Comparison of ENCODE assay signal across 19 cellular contexts in genomic region chr3:187949093-187949820, GRCh38.
A peak's percentile ranks its signal among the peaks of the same experiment; 100 is the strongest.
DNase-seq lines count a peak whose midpoint lies in the region; ATAC-seq and TF ChIP-seq lines count a peak whose summit lies in the region.
"Had no signal": no experiment of that assay in that cellular context is flagged by ENCODE, and none has a peak within 500 bp of the region (broad histone marks: within the 10 kb centered on the region; RNA-seq: fewer than 3 reads in every experiment).

No MANE protein-coding gene starts in this region.

- H3K9me3 ChIP-seq in BLaER1 treated with 17β-estradiol and CSF1 and Interleukin-3, amounts not matched to agents 10 nM and 100 nM (replicated peaks in 1 of 11): peaks cover 0 to 9% (median 0%) of the 10 kb centered on the region in 11 experiments; a peak in 3 of 22 replicates
- H3K9me3 ChIP-seq in DND-41 (ENCODE audit: insufficient read depth, low read length, severe bottlenecking) (no peaks in the 10 kb centered on the region), right cardiac atrium (ENCODE audit: control insufficient read depth, low read length) (no peaks in the 10 kb centered on the region)

- H3K27ac ChIP-seq in BLaER1 treated with 17β-estradiol and CSF1 and Interleukin-3, amounts not matched to agents 10 nM and 100 nM: peak overlapping the region in 5 of 11 experiments; percentile 3 to 40 (median 29); a peak in 7 of 22 replicates
- H3K27ac ChIP-seq in DND-41 (ENCODE audit: low read length) (no peak overlapping the region), right cardiac atrium (ENCODE audit: low read length) (peak overlapping the region; percentile 90)

- H3K9me3 Mint-ChIP-seq in T-cell: no peaks in the 10 kb centered on the region

- H3K27ac Mint-ChIP-seq in T-cell: no peak overlapping the region

- TF ChIP-seq POLR2A in Raji (IDR thresholded peaks at IDR 0.05; ENCODE audit: insufficient read depth, low read depth, low read length): peak; percentile 26; the same call in 1 of the 2 replicates

- peak overlapping the region in 1 of 10 experiments; percentile 24; a peak in 1 of 20 replicates for H3K4me3 ChIP-seq in BLaER1 treated with 17β-estradiol and CSF1 and Interleukin-3, amounts not matched to agents 10 nM and 100 nM
- H3K4me3 ChIP-seq in DND-41 (ENCODE audit: low read depth in 1 of 2, low read length in 2 of 2) (no peak overlapping the region), right cardiac atrium (ENCODE audit: low read length) (no peak overlapping the region)
- H3K4me3 ChIP-seq: K562 had no signal

- H3K27me3 Mint-ChIP-seq in T-cell: no peaks in the 10 kb centered on the region

- DNase-seq in DND-41 (no peak), right cardiac atrium (no peak), T-cell (no peak), AG08396 (ENCODE audit: low spot score) (no peak), NCI-H2227 (lab: John Stamatoyannopoulos, UW; ENCODE audit: unreplicated experiment) (no peak)
- DNase-seq: H7, NCI-H1105 treated with DMSO at 0.1 percent for 48 hours, NCI-H2081, NCI-H2171 treated with DMSO at 0.1 percent for 48 hours, NCI-H446 treated with DMSO at 0.1 percent for 48 hours, NCI-H526 treated with DMSO at 0.1 percent for 48 hours, PC-3, T-helper 1 cell had no signal

- H3K4me1 ChIP-seq in BLaER1 treated with 17β-estradiol and CSF1 and Interleukin-3, amounts not matched to agents 10 nM and 100 nM: peaks cover 57 to 100% (median 99%) of the 10 kb centered on the region in 10 experiments
- H3K4me1 ChIP-seq in DND-41 (ENCODE audit: insufficient read depth, low read length) (peaks cover 8% of the 10 kb centered on the region), right cardiac atrium (ENCODE audit: control insufficient read depth, insufficient read depth, low read length) (no peaks in the 10 kb centered on the region)

- H3K36me3 ChIP-seq in BLaER1 treated with 17β-estradiol and CSF1 and Interleukin-3, amounts not matched to agents 10 nM and 100 nM: no peaks in the 10 kb centered on the region
- no peaks in the 10 kb centered on the region for H3K36me3 ChIP-seq in DND-41 (ENCODE audit: insufficient read depth, low read length)

- intact Hi-C loops in right cardiac atrium (cut with DNase I): loop anchor here in 1 of 4 donors (5.0 kb wide), 1 partner anchor 202 kb away; the partner anchor contains the start of gene BCL6

- H3K9ac ChIP-seq in BLaER1 treated with 17β-estradiol and CSF1 and Interleukin-3, amounts not matched to agents 10 nM and 100 nM: peak overlapping the region in 2 of 11 experiments; percentile 10 to 48; a peak in 3 of 22 replicates
- no peak overlapping the region for H3K9ac ChIP-seq in DND-41 (ENCODE audit: low read depth, low read length)

- no peaks in the 10 kb centered on the region for H3K79me2 ChIP-seq in DND-41 (ENCODE audit: insufficient read depth, low read length)

- H3K27me3 ChIP-seq in BLaER1 treated with 17β-estradiol and CSF1 and Interleukin-3, amounts not matched to agents 10 nM and 100 nM: no peaks in the 10 kb centered on the region
- H3K27me3 ChIP-seq in DND-41 (ENCODE audit: insufficient read depth, low read length, poor library complexity) (no peaks in the 10 kb centered on the region), right cardiac atrium (ENCODE audit: control insufficient read depth, insufficient read depth) (no peaks in the 10 kb centered on the region)

- POLR2A ChIA-PET in T-cell (lab: Charles Lee): interaction anchor here in 1 of 2 donors (0.6 kb wide), 1 partner anchor 212 kb away, joined by 6 read pairs; no protein-coding TSS in a partner anchor

- no peak for TF ChIP-seq CTCF in DND-41 (IDR thresholded peaks at IDR 0.05; ENCODE audit: borderline replicate concordance, extremely low read depth, low read length, poor library complexity, severe bottlenecking)

- no peak overlapping the region for H3K4me3 Mint-ChIP-seq in T-cell
- H3K4me3 Mint-ChIP-seq: CD14-positive monocyte had no signal

- H3K4me1 Mint-ChIP-seq in T-cell: peaks cover 9 to 22% (median 15%) of the 10 kb centered on the region in 3 donors

- ATAC-seq in DND-41 (ENCODE audit: insufficient read depth, low read depth) (no peak), right cardiac atrium (no peak), T-cell (replicated peaks in 1 of 4) (no peak), HG02870 (IDR thresholded peaks at IDR 0.05; ENCODE audit: unreplicated experiment) (no peak)
- ATAC-seq: K562, PC-3, SK-N-SH treated with all-trans-retinoic acid at 6 μM for 48 hours had no signal

- CTCF ChIA-PET in T-cell (lab: Charles Lee): no interaction called here

- H3K4me2 ChIP-seq in BLaER1 treated with 17β-estradiol and CSF1 and Interleukin-3, amounts not matched to agents 10 nM and 100 nM: peak overlapping the region; percentile 13 to 84 (median 75)
- H3K4me2 ChIP-seq in DND-41 (ENCODE audit: insufficient read depth, low read length): no peak overlapping the region

- no peaks in the 10 kb centered on the region for H4K20me1 ChIP-seq in BLaER1 treated with 17β-estradiol and CSF1 and Interleukin-3, amounts not matched to agents 10 nM and 100 nM
- no peaks in the 10 kb centered on the region for H4K20me1 ChIP-seq in DND-41 (ENCODE audit: insufficient read depth, low read length)

- no peaks in the 10 kb centered on the region for H3K36me3 Mint-ChIP-seq in T-cell
- H3K36me3 Mint-ChIP-seq: CD14-positive monocyte had no signal

- 72% methylated on average over 4 of the region's 4 CpGs for WGBS in right cardiac atrium

- H2AFZ ChIP-seq in DND-41 (ENCODE audit: low read depth, low read length): peak overlapping the region; percentile 22; the same call in 1 of the 2 replicates
